Comparison of ENCODE assay signal across 8 cellular contexts in the genomic region with DNA sequence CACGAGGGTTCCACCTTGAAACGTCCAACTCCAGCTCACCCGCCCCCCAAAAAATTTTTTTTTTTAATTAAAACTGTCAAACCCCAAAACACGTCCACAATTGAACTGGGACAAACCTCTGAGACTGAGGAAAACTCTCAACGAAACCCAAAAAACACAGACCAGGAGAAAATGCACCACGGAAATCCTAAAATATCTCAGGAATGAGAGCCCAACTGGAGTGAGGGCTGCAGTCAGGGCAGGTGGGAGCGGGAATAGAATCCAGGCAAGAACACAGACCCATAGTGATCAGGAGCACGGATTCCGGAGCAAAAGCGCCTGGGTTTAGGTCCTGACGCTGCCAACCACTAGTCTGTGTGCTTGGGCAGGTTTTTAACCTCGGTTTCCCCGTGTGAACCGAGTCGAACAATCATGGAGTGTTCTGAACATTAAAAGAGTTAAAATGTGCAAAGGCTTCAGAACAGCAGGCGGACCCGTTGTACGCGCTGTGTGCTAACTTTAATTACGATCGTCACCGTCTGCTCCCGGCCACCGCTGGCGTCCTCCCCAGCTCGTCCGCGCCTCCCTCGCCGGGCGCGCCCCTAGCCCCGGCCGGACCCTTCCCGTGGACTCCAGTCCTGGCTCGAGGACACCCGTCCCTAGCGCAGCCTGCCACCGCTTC. TPM values are rescaled to one million over a fixed set of nuclear protein-coding genes. Genes with fewer than 3 reads are reported as not detected.
DNase-seq lines count a peak whose midpoint lies in the region; ATAC-seq and TF ChIP-seq lines count a peak whose summit lies in the region.

No MANE protein-coding gene starts in this region.

- peak; percentile 27; the same call in 1 of the 2 replicates for TF ChIP-seq CTCF in PC-3 (conservative IDR thresholded peaks at IDR 0.05; ENCODE audit: low read depth, low read length)
- peak in 1 of 56 donors; percentile 19 for TF ChIP-seq CTCF in dorsolateral prefrontal cortex (IDR thresholded peaks at IDR 0.05 in 54 of 56, conservative IDR thresholded peaks at IDR 0.05 in 2 of 56; ENCODE audit: low read depth in 1 of 56, partially characterized antibody in 56 of 56)

- peaks cover 5% of the 10 kb centered on the region for H3F3A ChIP-seq in PC-3 (ENCODE audit: low read length, unreplicated experiment)

- peaks cover 2% of the 10 kb centered on the region for H3K9me3 Mint-ChIP-seq in memory B cell

- no peaks in the 10 kb centered on the region for H3K36me3 Mint-ChIP-seq in memory B cell

- H3K4me1 Mint-ChIP-seq in memory B cell: peaks cover 3% of the 10 kb centered on the region

- no peaks in the 10 kb centered on the region for H3K27me3 ChIP-seq in PC-3 (ENCODE audit: low read length)
- peaks cover 0 to 79% (median 27%) of the 10 kb centered on the region in 45 donors for H3K27me3 ChIP-seq in dorsolateral prefrontal cortex

- no peaks in the 10 kb centered on the region for H3K9me2 ChIP-seq in PC-3 (replicated peaks; ENCODE audit: low read length)

- no TSS peak for BruUV-seq in PC-3 (replicated peaks; lab: Mats Ljungman, UMichigan)

- H3K4me1 ChIP-seq in PC-3 (ENCODE audit: insufficient read depth, low read length): peaks cover 65% of the 10 kb centered on the region

- H3K27ac ChIP-seq in PC-3 (ENCODE audit: low read length) (peak overlapping the region; percentile 77), dorsolateral prefrontal cortex (peak overlapping the region in 51 of 59 donors; percentile 17 to 93 (median 80))

- no peak overlapping the region for H2AFZ ChIP-seq in PC-3 (ENCODE audit: low read length)

- peak overlapping the region; percentile 84 for H3K4me2 ChIP-seq in PC-3 (ENCODE audit: low read length)

- H3K27ac Mint-ChIP-seq in memory B cell: no peak overlapping the region

- no peaks in the 10 kb centered on the region for H3K9me3 ChIP-seq in PC-3 (ENCODE audit: low read length)

- H3K27me3 Mint-ChIP-seq in memory B cell: peaks cover 31% of the 10 kb centered on the region

- CTCF ChIA-PET in PC-3 (lab: Charles Lee): interaction anchor here (0.6 to 1.1 kb wide), 3 partner anchors 96 to 197 kb away, joined by 3 to 4 read pairs (median 4); no protein-coding TSS in a partner anchor

- ATAC-seq in HG02610 (IDR thresholded peaks at IDR 0.05; ENCODE audit: unreplicated experiment) (peak; percentile 28), PC-3 (peak; percentile 5), memory B cell (ENCODE audit: low read depth) (peak; percentile 16), GM18870 (IDR thresholded peaks at IDR 0.05; ENCODE audit: unreplicated experiment) (no peak)

- peaks cover 60% of the 10 kb centered on the region for H4K20me1 ChIP-seq in PC-3 (ENCODE audit: low read length)

- POLR2A ChIA-PET in PC-3 (lab: Charles Lee; ENCODE audit: unreplicated experiment): interaction anchor here (0.5 to 1.4 kb wide), 7 partner anchors 11 to 99 kb away, joined by 3 to 19 read pairs (median 4); no protein-coding TSS in a partner anchor

- peak overlapping the region; percentile 92 for H3K9ac ChIP-seq in PC-3 (ENCODE audit: low read length)

- H3K79me2 ChIP-seq in PC-3 (ENCODE audit: low read length): peaks cover 99% of the 10 kb centered on the region

- H3K36me3 ChIP-seq in PC-3 (ENCODE audit: low read depth, low read length): peaks cover 38% of the 10 kb centered on the region

- intact Hi-C loops in PC-3 (cut with micrococcal nuclease) (loop anchor here (1.0 to 10.0 kb wide), 3 partner anchors 88 to 178 kb away; partner anchors contain the start of gene ABCD3), dorsolateral prefrontal cortex (cut with DNase I) (loop anchor here (5.0 to 10.0 kb wide), 2 partner anchors 172 to 189 kb away; no protein-coding TSS in a partner anchor)

- DNase-seq in NCI-H2196 (lab: John Stamatoyannopoulos, UW; ENCODE audit: unreplicated experiment) (peak; percentile 18), NCI-H2196 treated with DMSO at 0.1 percent for 48 hours (lab: John Stamatoyannopoulos, UW; ENCODE audit: unreplicated experiment) (no peak), PC-3 (peak; percentile 43), dorsolateral prefrontal cortex (peak in 3 of 10 donors; percentile 17 to 50 (median 41)), memory B cell (ENCODE audit: low spot score in 2 of 2) (no peak), ureter (ENCODE audit: low spot score) (peak; percentile 56)

- H3K4me3 ChIP-seq in PC-3 (ENCODE audit: low read length): peak overlapping the region; percentile 96
- H3K4me3 ChIP-seq in dorsolateral prefrontal cortex: peak overlapping the region; percentile 41 to 83 (median 66)

- H3K4me3 Mint-ChIP-seq in memory B cell: peak overlapping the region; percentile 52

RNA-seq across cellular contexts. Expression of gene ARHGAP29, which starts 0.6 kb away (rescaled TPM):
- total RNA-seq in PC-3 (2014; rRNA removed): 161 and 166 TPM in 2 replicates
- 10 to 100 TPM; 12.1 to 54.8 (median 21.8) TPM for total RNA-seq in dorsolateral prefrontal cortex
- total RNA-seq in ureter: 30.0 TPM

Comparison
In these comparisons a context has a peak if more than half of its experiments do, and no peak if none do; other contexts are left out.
1. DNase-seq: peak in NCI-H2196 (single experiment), PC-3 (single experiment) and ureter (single experiment); none in NCI-H2196 treated with DMSO at 0.1 percent for 48 hours (single experiment) and memory B cell (0 of 2).